9 cellular contexts compared by ENCODE assay signal in the genomic region with DNA sequence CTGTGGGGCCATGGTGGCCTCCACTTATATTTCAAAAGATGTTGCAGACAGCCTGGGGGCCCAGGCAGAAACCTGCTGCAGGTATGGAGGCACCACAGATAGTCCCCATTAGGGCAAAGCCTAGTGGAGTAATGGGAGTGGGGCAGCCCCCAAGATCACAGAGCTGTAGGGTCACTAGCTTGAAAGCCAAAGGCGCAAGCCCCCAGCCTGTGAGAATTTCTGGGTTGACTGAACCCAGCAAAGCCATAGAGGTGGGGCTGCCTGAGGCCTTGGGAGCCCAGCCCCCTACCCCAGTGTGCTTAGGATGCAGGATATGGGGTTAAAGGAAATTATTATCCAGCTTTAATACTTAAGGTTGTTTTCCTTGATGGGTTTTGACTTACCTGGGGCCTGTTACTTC.
"Had no signal": no experiment of that assay in that cellular context is flagged by ENCODE, and none has a peak within 500 bp of the region (broad histone marks: within the 10 kb centered on the region; RNA-seq: fewer than 3 reads in every experiment).

No MANE protein-coding gene starts in this region.

- H3K4me3 Mint-ChIP-seq: IgD-negative memory B cell had no signal

- H3K4me1 Mint-ChIP-seq: IgD-negative memory B cell had no signal

- H3K4me3 ChIP-seq: K562 had no signal

- H3K27ac Mint-ChIP-seq: IgD-negative memory B cell had no signal

- H3K27ac ChIP-seq: HL-60, KMS-11 had no signal

- H3K9ac ChIP-seq: KMS-11 had no signal

- FAIRE-seq: HepG2, HTR-8/SVneo, K562 had no signal

- DNase-seq: IMR-90, KBM-7, KG1 had no signal

- H3K27me3 Mint-ChIP-seq: IgD-negative memory B cell had no signal

- H3K4me2 ChIP-seq: KMS-11 had no signal

- ATAC-seq: HepG2, K562 had no signal
